9 cellular contexts compared by ENCODE assay signal in genomic region chr15:52076889-52077781, GRCh38. TPM values are rescaled to one million over a fixed set of nuclear protein-coding genes. Genes with fewer than 3 reads are reported as not detected.
DNase-seq lines count a peak whose midpoint lies in the region; ATAC-seq and TF ChIP-seq lines count a peak whose summit lies in the region.
"Had no signal": no experiment of that assay in that cellular context is flagged by ENCODE, and none has a peak within 500 bp of the region (broad histone marks: within the 10 kb centered on the region; RNA-seq: fewer than 3 reads in every experiment).

No MANE protein-coding gene starts in this region.

- no peak overlapping the region for H3K4me3 Mint-ChIP-seq in CD4-positive, alpha-beta T cell

- H3K4me3 ChIP-seq in HCT116 (replicated peaks in 1 of 2; ENCODE audit: low read depth in 1 of 2, low read length in 2 of 2) (no peak overlapping the region), heart left ventricle (no peak overlapping the region)

- RAD21 ChIA-PET in HCT116 (lab: Charles Lee; ENCODE audit: low non-redundant PET in 1 of 2, low total read pairs in 2 of 2, uncharacterized antibody in 2 of 2, unreplicated experiment in 2 of 2) = no interaction called here

- POLR2A ChIA-PET in HCT116 (lab: Charles Lee) = no interaction called here
- POLR2A ChIA-PET in CD4-positive, alpha-beta T cell (lab: Charles Lee) = interaction anchor here (1.9 kb wide), 1 partner anchor 105 kb away, joined by 7 read pairs; the partner anchor contains the start of gene LEO1

- H3K9ac ChIP-seq in HCT116 (ENCODE audit: low read length) = peak overlapping the region; percentile 19; the same call in 1 of the 2 replicates

- no peaks in the 10 kb centered on the region for H3K27me3 ChIP-seq in HCT116 (ENCODE audit: insufficient read depth, low read length)
- H3K27me3 ChIP-seq in CD4-positive, alpha-beta T cell (ENCODE audit: control insufficient read depth, insufficient read depth, low read length) = no peaks in the 10 kb centered on the region
- H3K27me3 ChIP-seq in heart left ventricle = no peaks in the 10 kb centered on the region

- H3K4me1 Mint-ChIP-seq in CD4-positive, alpha-beta T cell (ENCODE audit: low read depth) = peaks cover 7% of the 10 kb centered on the region

- H3K4me1 ChIP-seq in HCT116 (ENCODE audit: control insufficient read depth in 1 of 2, insufficient read depth in 2 of 2, low read length in 2 of 2) (peaks cover 0 to 13% of the 10 kb centered on the region in 2 experiments; a peak in 3 of 4 replicates), heart left ventricle (peaks cover 0 to 13% (median 0%) of the 10 kb centered on the region in 12 donors)

- H3K27me3 Mint-ChIP-seq in CD4-positive, alpha-beta T cell = no peaks in the 10 kb centered on the region

- ATAC-seq in HCT116 (peak; percentile 67), HG02970 (IDR thresholded peaks at IDR 0.05; ENCODE audit: low FRiP score, unreplicated experiment) (no peak), heart left ventricle (no peak)
- no peak for ATAC-seq in CD4-positive, alpha-beta T cell (ENCODE audit: poor library complexity)

- H3K36me3 ChIP-seq in HCT116 (ENCODE audit: control insufficient read depth in 1 of 2, insufficient read depth in 2 of 2, low read length in 2 of 2) = no peaks in the 10 kb centered on the region
- no peaks in the 10 kb centered on the region for H3K36me3 ChIP-seq in heart left ventricle

- H4K20me1 ChIP-seq in HCT116 (ENCODE audit: insufficient read depth) = no peaks in the 10 kb centered on the region

- H3K4me2 ChIP-seq in HCT116 (ENCODE audit: low read length) = peak overlapping the region; percentile 46

- peak overlapping the region; percentile 10 for H2AFZ ChIP-seq in HCT116 (ENCODE audit: low read depth, low read length, poor library complexity, severe bottlenecking)

- no TSS peak for BruUV-seq in HCT116 (replicated peaks; lab: Mats Ljungman, UMichigan)

- H3K36me3 Mint-ChIP-seq in CD4-positive, alpha-beta T cell (ENCODE audit: low read depth) = no peaks in the 10 kb centered on the region

- no peaks in the 10 kb centered on the region for H3K9me3 Mint-ChIP-seq in CD4-positive, alpha-beta T cell

- no peak overlapping the region for H3K27ac Mint-ChIP-seq in CD4-positive, alpha-beta T cell

- DNase-seq in HCT116 (ENCODE audit: low read depth, low spot score) = peak; percentile 37
- peak; percentile 33 for DNase-seq in SW480 (ENCODE audit: low spot score)
- DNase-seq in islet precursor cell = peak; percentile 69
- DNase-seq in CD4-positive, alpha-beta T cell = no peak
- DNase-seq in heart left ventricle = no peak
- no peak for DNase-seq in NCI-H2029 (lab: John Stamatoyannopoulos, UW)
- DNase-seq: NCI-H446 treated with DMSO at 0.1 percent for 48 hours had no signal

- CTCF ChIA-PET in HCT116 (lab: Charles Lee) = interaction anchor here (1.5 to 1.8 kb wide), 2 partner anchors 8 to 96 kb away, joined by 6 to 7 read pairs; no protein-coding TSS in a partner anchor
- CTCF ChIA-PET in CD4-positive, alpha-beta T cell (lab: Charles Lee) = interaction anchor here (1.4 kb wide), 1 partner anchor 131 kb away, joined by 3 read pairs; no protein-coding TSS in a partner anchor

- TF ChIP-seq RAD21 in HCT116 (IDR thresholded peaks at IDR 0.05; ENCODE audit: low read depth) = no peak

- H3K27ac ChIP-seq in C4-2B (peak overlapping the region; percentile 62), HCT116 (ENCODE audit: low read depth, low read length) (no peak overlapping the region), heart left ventricle (no peak overlapping the region)
- no peak overlapping the region for H3K27ac ChIP-seq in CD4-positive, alpha-beta T cell (ENCODE audit: low read depth, low read length)

- H3K9me2 ChIP-seq in HCT116 (ENCODE audit: insufficient read depth) = no peaks in the 10 kb centered on the region

- intact Hi-C loops in HCT116 (cut with micrococcal nuclease) (loop anchor here (5.0 to 10.0 kb wide), 2 partner anchors 295 to 422 kb away; no protein-coding TSS in a partner anchor), heart left ventricle (cut with DNase I) (loop anchor here in 7 of 10 donors (5.0 to 10.0 kb wide), 3 partner anchors 95 to 422 kb away; no protein-coding TSS in a partner anchor)
- intact Hi-C loops in CD4-positive, alpha-beta T cell (cut with DNase I, micrococcal nuclease) = loop anchor here in 1 of 2 experiments (5.0 kb wide), 2 partner anchors 75 to 185 kb away; no protein-coding TSS in a partner anchor

- WGBS in heart left ventricle, 4 donors = 85 to 89% (median 86%) methylated on average over 11 of the region's 11 CpGs

- no peak for TF ChIP-seq POLR2A in HCT116 (IDR thresholded peaks at IDR 0.05; ENCODE audit: borderline replicate concordance, extremely low read depth, insufficient read depth, insufficient read length)
- no peak for TF ChIP-seq POLR2A in heart left ventricle (IDR thresholded peaks at IDR 0.05)

- no peaks in the 10 kb centered on the region for H3K79me2 ChIP-seq in HCT116 (ENCODE audit: insufficient read depth, low read length)

- H3K9me3 ChIP-seq in HCT116 (ENCODE audit: control insufficient read depth in 1 of 2, insufficient read depth in 1 of 2, low read depth in 1 of 2, low read length in 2 of 2) (no peaks in the 10 kb centered on the region), heart left ventricle (no peaks in the 10 kb centered on the region)
- no peaks in the 10 kb centered on the region for H3K9me3 ChIP-seq in CD4-positive, alpha-beta T cell (ENCODE audit: control insufficient read depth, low read length)

- TF ChIP-seq CTCF in C4-2B (conservative IDR thresholded peaks at IDR 0.05) = no peak
- no peak for TF ChIP-seq CTCF in HCT116 (IDR thresholded peaks at IDR 0.05 in 2 of 3, conservative IDR thresholded peaks at IDR 0.05 in 1 of 3; ENCODE audit: borderline replicate concordance in 1 of 3, insufficient read depth in 1 of 3, low read depth in 2 of 3, low read length in 2 of 3)
- TF ChIP-seq CTCF in CD4-positive, alpha-beta T cell (IDR thresholded peaks at IDR 0.05) = no peak
- no peak for TF ChIP-seq CTCF in heart left ventricle (IDR thresholded peaks at IDR 0.05)

TF ChIP-seq in HCT116, 20 proteins besides CTCF, POLR2A, EP300 and RAD21 (continues in another document):
- TF ChIP-seq YY1 (IDR thresholded peaks at IDR 0.05; ENCODE audit: extremely low read depth, insufficient replicate concordance, low read depth, low read length) (peak; percentile 42), SP1 (IDR thresholded peaks at IDR 0.05; ENCODE audit: low read depth) (peak; percentile 40; the same call in 1 of the 2 replicates), ELF1 (IDR thresholded peaks at IDR 0.05; ENCODE audit: borderline replicate concordance, low read depth) (no peak), SIN3A (IDR thresholded peaks at IDR 0.05; ENCODE audit: low read depth) (no peak), EGR1 (IDR thresholded peaks at IDR 0.05; ENCODE audit: low read depth) (no peak), ZNF274 (IDR thresholded peaks at IDR 0.05; ENCODE audit: low read depth, low read length) (no peak), CEBPB (IDR thresholded peaks at IDR 0.05; ENCODE audit: low read depth) (no peak), ZFX (IDR thresholded peaks at IDR 0.05) (no peak), EZH2 (IDR thresholded peaks at IDR 0.05) (no peak), JUND (IDR thresholded peaks at IDR 0.05) (peak; percentile 63), CBX3 (IDR thresholded peaks at IDR 0.05; ENCODE audit: low read depth) (0 out of 2 replicates have a peak, but pooled peaks have one; percentile 9), SRF (IDR thresholded peaks at IDR 0.05; ENCODE audit: low read depth) (no peak), MAX (IDR thresholded peaks at IDR 0.05) (no peak)
- TF ChIP-seq, protein P1, sequence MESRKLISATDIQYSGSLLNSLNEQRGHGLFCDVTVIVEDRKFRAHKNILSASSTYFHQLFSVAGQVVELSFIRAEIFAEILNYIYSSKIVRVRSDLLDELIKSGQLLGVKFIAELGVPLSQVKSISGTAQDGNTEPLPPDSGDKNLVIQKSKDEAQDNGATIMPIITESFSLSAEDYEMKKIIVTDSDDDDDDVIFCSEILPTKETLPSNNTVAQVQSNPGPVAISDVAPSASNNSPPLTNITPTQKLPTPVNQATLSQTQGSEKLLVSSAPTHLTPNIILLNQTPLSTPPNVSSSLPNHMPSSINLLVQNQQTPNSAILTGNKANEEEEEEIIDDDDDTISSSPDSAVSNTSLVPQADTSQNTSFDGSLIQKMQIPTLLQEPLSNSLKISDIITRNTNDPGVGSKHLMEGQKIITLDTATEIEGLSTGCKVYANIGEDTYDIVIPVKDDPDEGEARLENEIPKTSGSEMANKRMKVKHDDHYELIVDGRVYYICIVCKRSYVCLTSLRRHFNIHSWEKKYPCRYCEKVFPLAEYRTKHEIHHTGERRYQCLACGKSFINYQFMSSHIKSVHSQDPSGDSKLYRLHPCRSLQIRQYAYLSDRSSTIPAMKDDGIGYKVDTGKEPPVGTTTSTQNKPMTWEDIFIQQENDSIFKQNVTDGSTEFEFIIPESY (IDR thresholded peaks at IDR 0.05; ENCODE audit: extremely low read depth, insufficient replicate concordance, low read length) = no peak
- TF ChIP-seq, protein P2, sequence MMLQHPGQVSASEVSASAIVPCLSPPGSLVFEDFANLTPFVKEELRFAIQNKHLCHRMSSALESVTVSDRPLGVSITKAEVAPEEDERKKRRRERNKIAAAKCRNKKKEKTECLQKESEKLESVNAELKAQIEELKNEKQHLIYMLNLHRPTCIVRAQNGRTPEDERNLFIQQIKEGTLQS (IDR thresholded peaks at IDR 0.05) = no peak

RNA-seq across cellular contexts. Expression of gene BCL2L10, which starts 35.4 kb away (rescaled TPM):
- total RNA-seq in HCT116 (2021; ENCODE audit: unreplicated experiment) = not detected
- not detected in 2 replicates for polyA plus RNA-seq in HCT116 (2012)
- total RNA-seq in CD4-positive, alpha-beta T cell = under 1 TPM; 0.20 to 0.55 TPM
- under 1 TPM in 1 of 9 donors, not detected in 8; 0.20 TPM for total RNA-seq in heart left ventricle
- polyA plus RNA-seq in heart left ventricle = not detected

RNA-seq across cellular contexts. Expression of gene MAPK6, which starts 58.1 kb away (rescaled TPM):
- total RNA-seq in HCT116 (2021; ENCODE audit: unreplicated experiment) (57.4 TPM), heart left ventricle (10 to 100 TPM; 10.4 to 26.2 (median 18.2) TPM)
- polyA plus RNA-seq in HCT116 (2012) = 17.6 and 19.9 TPM in 2 replicates
- 10 to 100 TPM; 48.5 to 49.8 TPM for total RNA-seq in CD4-positive, alpha-beta T cell
- polyA plus RNA-seq in heart left ventricle = 10 to 100 TPM in 1 of 2 donors, 1 to 10 TPM in 1; 3.6 to 17.5 TPM

Comparison
In these comparisons a context has a peak if more than half of its experiments do, and no peak if none do; other contexts are left out.
1. DNase-seq: peak in HCT116 (single experiment), SW480 (single experiment) and islet precursor cell (single experiment); none in CD4-positive, alpha-beta T cell (0 of 10), heart left ventricle (0 of 5) and NCI-H2029 (single experiment).